ENCODE assay signal across 1 cellular context in genomic region chr2:239292531-239292930, GRCh38.
TF ChIP-seq lines count a peak whose summit lies in the region.

No MANE protein-coding gene starts in this region.

TF ChIP-seq in IMR-90, 13 proteins besides CTCF, POLR2A, EP300 and RAD21 (continued from another document):
- TF ChIP-seq RFX5 (IDR thresholded peaks at IDR 0.05; ENCODE audit: low read depth, low read length) (no peak), NFE2L2 (IDR thresholded peaks at IDR 0.05; ENCODE audit: low read depth, low read length) (no peak), MAZ (IDR thresholded peaks at IDR 0.05; ENCODE audit: borderline replicate concordance, low read depth, low read length) (no peak), SMC3 (IDR thresholded peaks at IDR 0.05; ENCODE audit: low read depth, low read length) (no peak), CEBPB (IDR thresholded peaks at IDR 0.05; ENCODE audit: low read depth, low read length) (no peak), CHD1 (IDR thresholded peaks at IDR 0.05; ENCODE audit: low read depth, low read length) (no peak), RCOR1 (IDR thresholded peaks at IDR 0.05; ENCODE audit: insufficient replicate concordance, low read length) (no peak), BHLHE40 (IDR thresholded peaks at IDR 0.05; ENCODE audit: low read depth, low read length) (no peak), FOS (IDR thresholded peaks at IDR 0.05; ENCODE audit: low read depth, low read length) (no peak), MAFK (IDR thresholded peaks at IDR 0.05; ENCODE audit: low read depth, low read length) (no peak)
